ENCODE assay signal across 20 cellular contexts in genomic region chr11:35632301-35632700, GRCh38. TPM values are rescaled to one million over a fixed set of nuclear protein-coding genes. Genes with fewer than 3 reads are reported as not detected.
DNase-seq lines count a peak whose midpoint lies in the region; ATAC-seq, FAIRE-seq and TF ChIP-seq lines count a peak whose summit lies in the region.
"Had no signal": no experiment of that assay in that cellular context is flagged by ENCODE, and none has a peak within 500 bp of the region (broad histone marks: within the 10 kb centered on the region; RNA-seq: fewer than 3 reads in every experiment).

No MANE protein-coding gene starts in this region.

- TF ChIP-seq EP300 in A549 (IDR thresholded peaks at IDR 0.05), result no peak

- no peaks in the 10 kb centered on the region for H3K9me3 ChIP-seq in A549
- H3K9me3 ChIP-seq: esophagus squamous epithelium had no signal

- H3K4me3 ChIP-seq in A549 (no peak overlapping the region), fibroblast of pulmonary artery (replicated peaks; ENCODE audit: low read depth, low read length) (no peak overlapping the region)
- H3K4me3 ChIP-seq: esophagus squamous epithelium, MG63 had no signal

- H3K4me2 ChIP-seq in A549, result peak overlapping the region; percentile 7; the same call in 1 of the 3 replicates

- peaks cover 35% of the 10 kb centered on the region for H3K4me1 ChIP-seq in A549

- TF ChIP-seq POLR2A in A549 (IDR thresholded peaks at IDR 0.05; ENCODE audit: low read length), result no peak

- no peak for FAIRE-seq in A549 (lab: Jason Lieb, UNC)
- FAIRE-seq in RCC 7860 (lab: Jason Lieb, UNC), result no peak
- FAIRE-seq: GM12891, HTR-8/SVneo, small intestine had no signal

- POLR2A ChIA-PET in A549 (lab: Yijun Ruan, JAX), result no interaction called here

- TF ChIP-seq CTCF in A549 (IDR thresholded peaks at IDR 0.05) (no peak), fibroblast of pulmonary artery (IDR thresholded peaks at IDR 0.05; ENCODE audit: low read length, missing control alignments) (no peak)

- CTCF ChIA-PET in A549 (lab: Yijun Ruan, JAX), result interaction anchor here (1.3 kb wide), 1 partner anchor 27 kb away, joined by 3 read pairs; no protein-coding TSS in a partner anchor

- WGBS in A549 (ENCODE audit: missing lambda C conversion rate), result 0% methylated on average over 1 of the region's 1 CpG

- 0 out of 6 replicates have a peak overlapping the region, but pooled peaks of 1 of the 2 experiments have one; percentile 13 for H3K27ac ChIP-seq in A549
- H3K27ac ChIP-seq: esophagus squamous epithelium had no signal

- no peak; a peak in 1 of 6 replicates for ATAC-seq in A549
- ATAC-seq in HG02970 (IDR thresholded peaks at IDR 0.05; ENCODE audit: low FRiP score, unreplicated experiment), result no peak
- ATAC-seq: activated CD4-positive, alpha-beta T cell treated with anti-CD3 and anti-CD28 coated beads for 36 hours; Right ventricle myocardium inferior; stimulated activated naive B cell treated with anti-CD40 and anti-IgM and Interleukin-4, amounts not matched to agents 10 μg/mL and 1 μg/mL and 100 μg/mL, for 72 hours had no signal

- DNase-seq in A549 (ENCODE audit: low read depth in 1 of 2, low spot score in 1 of 2) (peak in 1 of 2 experiments; percentile 30), GM04504 (ENCODE audit: low read depth) (peak; percentile 47), RCC 7860 (ENCODE audit: low spot score) (peak; percentile 34), fibroblast of pulmonary artery (ENCODE audit: low read depth) (peak; percentile 20), COR-L47 (lab: John Stamatoyannopoulos, UW) (no peak), NCI-H2227 treated with DMSO at 0.1 percent for 48 hours (lab: John Stamatoyannopoulos, UW) (no peak), CD1c-positive myeloid dendritic cell (ENCODE audit: extremely low spot score) (no peak)
- DNase-seq: activated CD4-positive, alpha-beta T cell treated with anti-CD3 and anti-CD28 coated beads for 36 hours; activated CD8-positive, alpha-beta memory T cell treated with anti-CD3 and anti-CD28 coated beads, Interleukin-2, amount 50 U/mL, for 4 hours; activated naive CD4-positive, alpha-beta T cell treated with anti-CD3 and anti-CD28 coated beads for 36 hours; esophagus squamous epithelium; MG63; NCI-H2029 treated with DMSO at 0.1 percent for 48 hours; small intestine; stimulated activated naive B cell treated with anti-CD40 and anti-IgM and Interleukin-4, amounts not matched to agents 10 μg/mL and 1 μg/mL and 100 μg/mL, for 72 hours; trophoblast cell had no signal

- TF ChIP-seq RAD21 in A549 (conservative IDR thresholded peaks at IDR 0.05 in 1 of 2, IDR thresholded peaks at IDR 0.05 in 1 of 2), result no peak

TF ChIP-seq in A549, 52 proteins besides CTCF, POLR2A, EP300 and RAD21:
- TF ChIP-seq, protein P1, sequence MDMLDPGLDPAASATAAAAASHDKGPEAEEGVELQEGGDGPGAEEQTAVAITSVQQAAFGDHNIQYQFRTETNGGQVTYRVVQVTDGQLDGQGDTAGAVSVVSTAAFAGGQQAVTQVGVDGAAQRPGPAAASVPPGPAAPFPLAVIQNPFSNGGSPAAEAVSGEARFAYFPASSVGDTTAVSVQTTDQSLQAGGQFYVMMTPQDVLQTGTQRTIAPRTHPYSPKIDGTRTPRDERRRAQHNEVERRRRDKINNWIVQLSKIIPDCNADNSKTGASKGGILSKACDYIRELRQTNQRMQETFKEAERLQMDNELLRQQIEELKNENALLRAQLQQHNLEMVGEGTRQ (IDR thresholded peaks at IDR 0.05), result no peak
- TF ChIP-seq REST (IDR thresholded peaks at IDR 0.05), result no peak
- TF ChIP-seq KDM5A (IDR thresholded peaks at IDR 0.05), result no peak
- no peak for TF ChIP-seq PHF8 (IDR thresholded peaks at IDR 0.05; ENCODE audit: borderline replicate concordance, low read depth)
- TF ChIP-seq NFE2L2 (conservative IDR thresholded peaks at IDR 0.05; ENCODE audit: low read length), result no peak
- no peak for TF ChIP-seq RFX5 (IDR thresholded peaks at IDR 0.05)
- TF ChIP-seq BHLHE40 (IDR thresholded peaks at IDR 0.05; ENCODE audit: low read depth, low read length), result no peak
- no peak for TF ChIP-seq E2F6 (IDR thresholded peaks at IDR 0.05; ENCODE audit: borderline replicate concordance, low read depth)
- no peak for TF ChIP-seq SMC3 (IDR thresholded peaks at IDR 0.05)
- TF ChIP-seq MAZ (IDR thresholded peaks at IDR 0.05; ENCODE audit: borderline replicate concordance, low read depth, low read length), result no peak

RNA-seq across cellular contexts. Expression of gene FJX1, which starts 14.0 kb away (rescaled TPM):
- 6.5 and 7.1 TPM in 2 replicates for polyA plus RNA-seq in A549 (2011; rRNA removed)
- polyA plus RNA-seq in A549 (2012; cell fraction: cytosol; rRNA removed), result 16.4 and 23.4 TPM in 2 replicates
- polyA plus RNA-seq in A549 (2012; cell fraction: nucleus; rRNA removed), result 23.7 and 31.3 TPM in 2 replicates
- polyA plus RNA-seq in A549 (2017; fragmentation: RNase III; extraction: RNeasy Plus Mini Kit Qiagen cat#74134 plus additional on column Dnase treatment), result 14.5 to 17.9 TPM (median 15.6 TPM) in 3 replicates
- polyA minus RNA-seq in A549 (2011; rRNA and poly(A)+ RNA removed), result 5.4 and 5.9 TPM in 2 replicates

RNA-seq across cellular contexts. Expression of gene TRIM44, which starts 30.3 kb away (rescaled TPM):
- polyA plus RNA-seq in A549 (2011; rRNA removed), result 70.4 and 102 TPM in 2 replicates
- 20.3 and 20.4 TPM in 2 replicates for polyA plus RNA-seq in A549 (2012; cell fraction: cytosol; rRNA removed)
- polyA plus RNA-seq in A549 (2012; cell fraction: nucleus; rRNA removed), result 11.3 and 21.5 TPM in 2 replicates
- 19.3 to 23.7 TPM (median 20.9 TPM) in 3 replicates for polyA plus RNA-seq in A549 (2017; fragmentation: RNase III; extraction: RNeasy Plus Mini Kit Qiagen cat#74134 plus additional on column Dnase treatment)
- 91.7 and 113 TPM in 2 replicates for polyA minus RNA-seq in A549 (2011; rRNA and poly(A)+ RNA removed)

Comparison
In these comparisons a context has a peak if more than half of its experiments do, and no peak if none do; other contexts are left out.
1. DNase-seq: peak in GM04504 (single experiment), RCC 7860 (single experiment) and fibroblast of pulmonary artery (single experiment); none in COR-L47 (single experiment), NCI-H2227 treated with DMSO at 0.1 percent for 48 hours (single experiment) and CD1c-positive myeloid dendritic cell (single experiment).